ENCODE assay signal across 9 cellular contexts in the genomic region with DNA sequence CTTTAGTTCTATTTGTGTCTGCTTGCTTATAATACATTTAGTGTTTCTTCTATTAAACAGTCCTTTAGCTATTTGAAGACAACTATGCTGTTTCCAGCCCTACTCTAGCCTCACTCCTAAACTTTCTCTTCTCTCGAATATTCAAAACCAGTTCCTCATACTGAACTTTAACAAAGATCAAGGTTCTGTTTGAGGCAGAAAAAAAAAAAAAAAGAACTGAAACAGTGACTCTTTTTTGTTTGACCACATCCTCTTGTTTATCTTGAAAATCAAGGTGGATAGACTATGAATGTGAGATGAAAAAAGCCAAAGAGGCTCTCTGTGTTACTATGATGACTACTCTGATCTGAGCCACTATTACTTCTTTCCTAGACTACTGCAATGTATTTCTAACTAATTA.
A peak's percentile ranks its signal among the peaks of the same experiment; 100 is the strongest.
DNase-seq lines count a peak whose midpoint lies in the region; ATAC-seq and TF ChIP-seq lines count a peak whose summit lies in the region.
"Had no signal": no experiment of that assay in that cellular context is flagged by ENCODE, and none has a peak within 500 bp of the region (broad histone marks: within the 10 kb centered on the region; RNA-seq: fewer than 3 reads in every experiment).

No MANE protein-coding gene starts in this region.

- H3K4me2 ChIP-seq in DOHH2 (ENCODE audit: low read length), result peak overlapping the region; percentile 33

- no peaks in the 10 kb centered on the region for H3K79me2 ChIP-seq in DOHH2 (ENCODE audit: control insufficient read depth, low read length)
- H3K79me2 ChIP-seq: parathyroid adenoma had no signal

- ATAC-seq in GM19467 (IDR thresholded peaks at IDR 0.05; ENCODE audit: unreplicated experiment), result peak; percentile 92
- peak; percentile 96 for ATAC-seq in HG03378 (IDR thresholded peaks at IDR 0.05; ENCODE audit: unreplicated experiment)

- no peaks in the 10 kb centered on the region for H3F3A ChIP-seq in DOHH2 (ENCODE audit: control insufficient read depth, insufficient read depth)

- H3K9me3 ChIP-seq in DOHH2 (ENCODE audit: control insufficient read depth, insufficient read depth, low read length), result peaks cover 7% of the 10 kb centered on the region
- no peaks in the 10 kb centered on the region for H3K9me3 ChIP-seq in ascending aorta

- H3K27me3 ChIP-seq in DOHH2 (ENCODE audit: control insufficient read depth, low read length), result no peaks in the 10 kb centered on the region
- H3K27me3 ChIP-seq in ascending aorta, result no peaks in the 10 kb centered on the region

- H3K4me3 ChIP-seq in DOHH2 (ENCODE audit: low read length) (no peak overlapping the region), ascending aorta (no peak overlapping the region)

- CTCF ChIA-PET in activated CD4-positive, alpha-beta memory T cell treated with anti-CD3 and anti-CD28 coated beads, Interleukin-2, amount 10 ng/mL, durations not matched to agents 7 days and 5 days (lab: Charles Lee), result interaction anchor here (0.7 to 1.0 kb wide), 2 partner anchors 555 to 1100 kb away, joined by 3 read pairs; no protein-coding TSS in a partner anchor

- peaks cover 36% of the 10 kb centered on the region for H3K36me3 Mint-ChIP-seq in activated CD4-positive, alpha-beta memory T cell treated with anti-CD3 and anti-CD28 coated beads, Interleukin-2, amount 10 ng/mL, durations not matched to agents 7 days and 5 days (ENCODE audit: low read depth)

- H4K20me1 ChIP-seq in DOHH2 (ENCODE audit: control insufficient read depth, insufficient read depth, low read depth, low read length), result no peaks in the 10 kb centered on the region

- no peak for DNase-seq in activated CD4-positive, alpha-beta memory T cell treated with anti-CD3 and anti-CD28 coated beads, Interleukin-2, amount 10 ng/mL, durations not matched to agents 7 days and 5 days
- DNase-seq in ascending aorta (ENCODE audit: low spot score in 2 of 2) (no peak), DMS53 treated with DMSO at 0.1 percent for 48 hours (lab: John Stamatoyannopoulos, UW; ENCODE audit: unreplicated experiment) (no peak), DMS153 (lab: John Stamatoyannopoulos, UW) (no peak), GM19238 (ENCODE audit: insufficient read length, low spot score) (no peak)

- H3K4me1 Mint-ChIP-seq in activated CD4-positive, alpha-beta memory T cell treated with anti-CD3 and anti-CD28 coated beads, Interleukin-2, amount 10 ng/mL, durations not matched to agents 7 days and 5 days, result peaks cover 32% of the 10 kb centered on the region

- no peak for TF ChIP-seq CTCF in DOHH2 (IDR thresholded peaks at IDR 0.05; ENCODE audit: low read depth, low read length, poor library complexity, severe bottlenecking)
- no peak for TF ChIP-seq CTCF in ascending aorta (IDR thresholded peaks at IDR 0.05)

- peaks cover 27% of the 10 kb centered on the region for H3K4me1 ChIP-seq in DOHH2 (ENCODE audit: control insufficient read depth, low read length)
- no peaks in the 10 kb centered on the region for H3K4me1 ChIP-seq in ascending aorta
- H3K4me1 ChIP-seq: parathyroid adenoma had no signal

- POLR2A ChIA-PET in activated CD4-positive, alpha-beta memory T cell treated with anti-CD3 and anti-CD28 coated beads, Interleukin-2, amount 10 ng/mL, durations not matched to agents 7 days and 5 days (lab: Charles Lee), result interaction anchor here (1.5 kb wide), 1 partner anchor 605 kb away, joined by 4 read pairs; a partner anchor contains a TSS

- peak overlapping the region; percentile 5 for H3K4me3 Mint-ChIP-seq in activated CD4-positive, alpha-beta memory T cell treated with anti-CD3 and anti-CD28 coated beads, Interleukin-2, amount 10 ng/mL, durations not matched to agents 7 days and 5 days

- peak overlapping the region; percentile 67 for H3K27ac Mint-ChIP-seq in activated CD4-positive, alpha-beta memory T cell treated with anti-CD3 and anti-CD28 coated beads, Interleukin-2, amount 10 ng/mL, durations not matched to agents 7 days and 5 days

- H3K9me3 Mint-ChIP-seq in activated CD4-positive, alpha-beta memory T cell treated with anti-CD3 and anti-CD28 coated beads, Interleukin-2, amount 10 ng/mL, durations not matched to agents 7 days and 5 days, result peaks cover 18% of the 10 kb centered on the region

- H3K27ac ChIP-seq in DOHH2 (ENCODE audit: low read depth, low read length) (no peak overlapping the region), ascending aorta (no peak overlapping the region)
- H3K27ac ChIP-seq: parathyroid adenoma had no signal

- intact Hi-C loops in ascending aorta (cut with DNase I), result no loop called here

- no peaks in the 10 kb centered on the region for H3K9me2 ChIP-seq in DOHH2 (replicated peaks; ENCODE audit: control insufficient read depth, low read length)

- H3K36me3 ChIP-seq in DOHH2 (ENCODE audit: control insufficient read depth, low read length) (no peaks in the 10 kb centered on the region), ascending aorta (no peaks in the 10 kb centered on the region)

- H3K27me3 Mint-ChIP-seq in activated CD4-positive, alpha-beta memory T cell treated with anti-CD3 and anti-CD28 coated beads, Interleukin-2, amount 10 ng/mL, durations not matched to agents 7 days and 5 days, result peaks cover 20% of the 10 kb centered on the region
